In genomic region chr6:3171313-3172175, GRCh38 we compare ENCODE assay signal across 1 cellular context. TPM values are rescaled to one million over a fixed set of nuclear protein-coding genes. Genes with fewer than 3 reads are reported as not detected.
"Had no signal": no experiment of that assay in that cellular context is flagged by ENCODE, and none has a peak within 500 bp of the region (broad histone marks: within the 10 kb centered on the region; RNA-seq: fewer than 3 reads in every experiment).

No MANE protein-coding gene starts in this region.

RNA-seq across cellular contexts. Expression of gene TUBB2B, which starts 55.9 kb away (rescaled TPM):
- polyA plus RNA-seq: keratinocyte had no signal
